Comparison of ENCODE assay signal across 7 cellular contexts in the genomic region with DNA sequence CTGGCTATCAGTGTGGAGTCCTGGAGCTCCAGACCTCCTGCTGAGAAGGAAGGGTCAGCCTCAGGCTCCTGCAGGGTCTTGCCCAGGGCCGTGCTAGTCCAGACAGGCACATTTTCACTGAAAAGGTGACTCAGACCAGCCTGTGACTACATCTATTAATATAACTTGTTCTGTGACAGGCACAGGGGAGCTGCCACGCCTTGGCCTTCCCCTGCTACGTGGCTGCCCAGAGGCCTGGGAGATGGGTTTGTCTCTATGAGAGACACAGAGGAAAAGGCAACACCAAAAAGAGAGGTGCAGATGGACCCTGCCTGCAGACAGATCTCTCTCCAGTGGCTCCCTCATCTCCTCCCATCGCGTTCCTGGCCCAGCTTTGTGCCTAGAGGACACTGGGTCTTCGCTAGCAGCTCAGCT. TPM values are rescaled to one million over a fixed set of nuclear protein-coding genes. Genes with fewer than 3 reads are reported as not detected.
"Had no signal": no experiment of that assay in that cellular context is flagged by ENCODE, and none has a peak within 500 bp of the region (broad histone marks: within the 10 kb centered on the region; RNA-seq: fewer than 3 reads in every experiment).

No MANE protein-coding gene starts in this region.

RNA-seq across cellular contexts. Expression of a gene that starts 2.1 kb away (rescaled TPM):
- total RNA-seq: activated naive CD4-positive, alpha-beta T cell treated with anti-CD3 and anti-CD28 coated beads for 36 hours; dermis microvascular lymphatic vessel endothelial cell; natural killer cell had no signal

RNA-seq across cellular contexts. Expression of a gene that starts 9.7 kb away (rescaled TPM):
- total RNA-seq: activated naive CD4-positive, alpha-beta T cell treated with anti-CD3 and anti-CD28 coated beads for 36 hours; activated T-helper 2 cell treated with anti-CD3 and anti-CD28 coated beads, Interferon-gamma antibody, Interleukin-2, Interleukin-4, amounts not matched to agents 10 μg/mL and 5 μg/mL and 100 μg/mL, durations not matched to agents 14 hours and 24 hours and 36 hours; cardiac muscle cell; dermis microvascular lymphatic vessel endothelial cell; natural killer cell; subcutaneous adipose tissue; tibial nerve had no signal
- polyA plus RNA-seq: cardiac muscle cell had no signal
